Comparison of ENCODE assay signal across 1 cellular context in genomic region chr19:7349961-7350711, GRCh38.
TF ChIP-seq lines count a peak whose summit lies in the region.

No MANE protein-coding gene starts in this region.

TF ChIP-seq in HepG2, 621 proteins besides CTCF, POLR2A, EP300 and RAD21 (continued from another document):
- TF ChIP-seq, protein P1, sequence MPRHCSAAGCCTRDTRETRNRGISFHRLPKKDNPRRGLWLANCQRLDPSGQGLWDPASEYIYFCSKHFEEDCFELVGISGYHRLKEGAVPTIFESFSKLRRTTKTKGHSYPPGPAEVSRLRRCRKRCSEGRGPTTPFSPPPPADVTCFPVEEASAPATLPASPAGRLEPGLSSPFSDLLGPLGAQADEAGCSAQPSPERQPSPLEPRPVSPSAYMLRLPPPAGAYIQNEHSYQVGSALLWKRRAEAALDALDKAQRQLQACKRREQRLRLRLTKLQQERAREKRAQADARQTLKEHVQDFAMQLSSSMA (CRISPR knock-in tag; IDR thresholded peaks at IDR 0.05) = no peak
- TF ChIP-seq ZNF468 (CRISPR knock-in tag; IDR thresholded peaks at IDR 0.05) (no peak), TEAD2 (CRISPR knock-in tag; IDR thresholded peaks at IDR 0.05) (no peak), ZNF275 (CRISPR knock-in tag; IDR thresholded peaks at IDR 0.05; ENCODE audit: borderline replicate concordance) (no peak), ZNF652 (CRISPR knock-in tag; IDR thresholded peaks at IDR 0.05; ENCODE audit: borderline replicate concordance, low read depth) (no peak), ZNF432 (CRISPR knock-in tag; IDR thresholded peaks at IDR 0.05; ENCODE audit: borderline replicate concordance) (no peak), ZNF496 (CRISPR knock-in tag; IDR thresholded peaks at IDR 0.05; ENCODE audit: insufficient replicate concordance) (no peak), ZFP37 (CRISPR knock-in tag; IDR thresholded peaks at IDR 0.05; ENCODE audit: borderline replicate concordance) (no peak), FOXJ3 (CRISPR knock-in tag; IDR thresholded peaks at IDR 0.05; ENCODE audit: borderline replicate concordance) (no peak)
- TF ChIP-seq, protein P2, sequence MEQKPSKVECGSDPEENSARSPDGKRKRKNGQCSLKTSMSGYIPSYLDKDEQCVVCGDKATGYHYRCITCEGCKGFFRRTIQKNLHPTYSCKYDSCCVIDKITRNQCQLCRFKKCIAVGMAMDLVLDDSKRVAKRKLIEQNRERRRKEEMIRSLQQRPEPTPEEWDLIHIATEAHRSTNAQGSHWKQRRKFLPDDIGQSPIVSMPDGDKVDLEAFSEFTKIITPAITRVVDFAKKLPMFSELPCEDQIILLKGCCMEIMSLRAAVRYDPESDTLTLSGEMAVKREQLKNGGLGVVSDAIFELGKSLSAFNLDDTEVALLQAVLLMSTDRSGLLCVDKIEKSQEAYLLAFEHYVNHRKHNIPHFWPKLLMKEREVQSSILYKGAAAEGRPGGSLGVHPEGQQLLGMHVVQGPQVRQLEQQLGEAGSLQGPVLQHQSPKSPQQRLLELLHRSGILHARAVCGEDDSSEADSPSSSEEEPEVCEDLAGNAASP (CRISPR knock-in tag; IDR thresholded peaks at IDR 0.05; ENCODE audit: borderline replicate concordance) = no peak
TF ChIP-seq in HepG2: peak in this region for 0.
